Comparison of ENCODE assay signal across 8 cellular contexts in the genomic region with DNA sequence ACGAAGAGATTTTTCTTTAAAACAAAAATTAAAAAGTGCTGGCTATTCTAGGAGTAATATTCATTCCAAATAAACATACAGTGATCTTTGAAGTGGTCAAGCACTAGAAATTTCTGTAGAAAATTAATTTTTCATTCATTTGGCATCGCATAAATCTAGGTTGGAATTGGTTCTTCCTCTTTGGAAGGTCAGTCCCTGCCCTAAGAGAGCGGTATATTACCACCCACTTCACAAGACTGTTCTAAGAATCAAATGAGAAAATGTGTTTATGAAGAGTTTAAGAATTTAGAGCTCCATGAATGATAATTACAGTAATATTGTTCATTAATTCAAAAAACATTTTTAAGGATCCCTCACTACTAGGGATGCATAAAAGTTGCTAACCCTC. TPM values are rescaled to one million over a fixed set of nuclear protein-coding genes. Genes with fewer than 3 reads are reported as not detected.
A peak's percentile ranks its signal among the peaks of the same experiment; 100 is the strongest.
DNase-seq lines count a peak whose midpoint lies in the region; ATAC-seq, FAIRE-seq and TF ChIP-seq lines count a peak whose summit lies in the region.

No MANE protein-coding gene starts in this region.

- peak overlapping the region; percentile 80 for H3K4me2 ChIP-seq in HepG2 (ENCODE audit: low read depth, low read length)

- TF ChIP-seq EP300 in HepG2 (IDR thresholded peaks at IDR 0.05; ENCODE audit: low read depth in 2 of 2, low read length in 2 of 2): no peak
- no peak for TF ChIP-seq EP300 in HepG2 (CRISPR knock-in tag; IDR thresholded peaks at IDR 0.05; ENCODE audit: borderline replicate concordance)
- TF ChIP-seq EP300 in tibial nerve (IDR thresholded peaks at IDR 0.05): no peak

- 53% methylated on average over 3 of the region's 3 CpGs for WGBS in HepG2 (ENCODE audit: low lambda C conversion rate)
- 67 to 70% methylated on average over 3 of the region's 3 CpGs for WGBS in tibial nerve, 2 donors

- no peaks in the 10 kb centered on the region for H4K20me1 ChIP-seq in HepG2 (ENCODE audit: insufficient read depth, low read length)

- no peak for FAIRE-seq in HepG2 (lab: Jason Lieb, UNC)

- H3K4me1 Mint-ChIP-seq in activated T-cell treated with anti-CD3 and anti-CD28 coated beads, Interleukin-2, amount 50 U/mL, for 4 hours (ENCODE audit: low read depth): peaks cover 18% of the 10 kb centered on the region

- DNase-seq in activated T-cell treated with anti-CD3 and anti-CD28 coated beads, Interleukin-2, amount 50 U/mL, for 4 hours: no peak
- no peak for DNase-seq in activated T-cell treated with anti-CD3 and anti-CD28 coated beads, Interleukin-2, amount 50 U/mL, for 1 hour
- no peak for DNase-seq in HepG2 (ENCODE audit: low spot score)
- DNase-seq in tibial nerve (ENCODE audit: low spot score in 2 of 2): no peak
- no peak for DNase-seq in activated effector memory CD4-positive, alpha-beta T cell treated with Interleukin-2 at 50 U/mL for 16 hours
- DNase-seq in amygdala (lab: John Stamatoyannopoulos, UW): no peak

- no peak for TF ChIP-seq RAD21 in HepG2 (CRISPR knock-in tag; IDR thresholded peaks at IDR 0.05)

- ATAC-seq in activated T-cell treated with anti-CD3 and anti-CD28 coated beads, Interleukin-2, amount 50 U/mL, for 4 hours: no peak
- ATAC-seq in HepG2 (peak; percentile 6), GM19324 (IDR thresholded peaks at IDR 0.05; ENCODE audit: low FRiP score, unreplicated experiment) (no peak)

- peak overlapping the region; percentile 71 to 90 (median 76) for H3K4me3 ChIP-seq in HepG2 (replicated peaks in 1 of 3; ENCODE audit: insufficient read depth in 1 of 3, low read depth in 2 of 3, low read length in 3 of 3)
- H3K4me3 ChIP-seq in tibial nerve: peak overlapping the region; percentile 65 to 80 (median 78)

- in situ Hi-C loops in HepG2 (cut with HindIII; ENCODE audit: extremely low pct_ligation_motif_present, low pct_unique_long_range_greater_than_20kb): loop anchor here (5.0 kb wide), 1 partner anchor 59 kb away; a partner anchor contains a TSS

- H3K4me1 ChIP-seq in HepG2 (ENCODE audit: insufficient read depth, low read length): peaks cover 33% of the 10 kb centered on the region
- peaks cover 0 to 16% (median 0%) of the 10 kb centered on the region in 4 donors for H3K4me1 ChIP-seq in tibial nerve

- H3K27me3 ChIP-seq in HepG2 (ENCODE audit: control insufficient read depth in 1 of 2, insufficient read depth in 2 of 2, low read length in 2 of 2) (no peaks in the 10 kb centered on the region; a peak in 1 of 5 replicates), tibial nerve (no peaks in the 10 kb centered on the region)

- H3K27ac ChIP-seq in angular gyrus (ENCODE audit: low read depth, low read length): peak overlapping the region; percentile 79
- H3K27ac ChIP-seq in HepG2 (ENCODE audit: extremely low read length, insufficient read depth, low read length): peak overlapping the region; percentile 40
- peak overlapping the region; percentile 37 to 88 (median 82) for H3K27ac ChIP-seq in tibial nerve

- H2AFZ ChIP-seq in HepG2 (ENCODE audit: low read length): peak overlapping the region; percentile 95

- H3K4me3 Mint-ChIP-seq in activated T-cell treated with anti-CD3 and anti-CD28 coated beads, Interleukin-2, amount 50 U/mL, for 4 hours: peak overlapping the region; percentile 97

- peaks cover 13% of the 10 kb centered on the region for H3K79me2 ChIP-seq in HepG2 (ENCODE audit: insufficient read depth, low read length)

- H3K36me3 ChIP-seq in HepG2 (replicated peaks in 1 of 2; ENCODE audit: control insufficient read depth in 1 of 2, insufficient read depth in 2 of 2, low read length in 2 of 2): peaks cover 3 to 8% of the 10 kb centered on the region in 2 experiments; a peak in 4 of 5 replicates
- H3K36me3 ChIP-seq in tibial nerve: peaks cover 0 to 12% (median 0%) of the 10 kb centered on the region in 3 donors

- POLR2A ChIA-PET in HepG2 (lab: Yijun Ruan, JAX): interaction anchor here (0.5 to 11.5 kb wide), 25 partner anchors 9 to 335 kb away, joined by 3 to 242 read pairs (median 4); a partner anchor contains a TSS

- H3K9ac ChIP-seq in HepG2 (ENCODE audit: insufficient read depth, low read depth, low read length): peak overlapping the region; percentile 73

- intact Hi-C loops in HepG2 (cut with micrococcal nuclease; ENCODE audit: unreplicated experiment): loop anchor here (1.0 kb wide), 2 partner anchors 10 to 62 kb away; a partner anchor contains a TSS

- H3K9me3 Mint-ChIP-seq in activated T-cell treated with anti-CD3 and anti-CD28 coated beads, Interleukin-2, amount 50 U/mL, for 4 hours: no peaks in the 10 kb centered on the region

- BruUV-seq in HepG2 (replicated peaks; lab: Mats Ljungman, UMichigan): TSS peak; percentile 96

- no peak for TF ChIP-seq POLR2A in HepG2 (IDR thresholded peaks at IDR 0.05; ENCODE audit: insufficient read depth in 1 of 2, low read depth in 2 of 2, low read length in 2 of 2)
- no peak for TF ChIP-seq POLR2A in tibial nerve (IDR thresholded peaks at IDR 0.05)

- peaks cover 2% of the 10 kb centered on the region for H3K36me3 Mint-ChIP-seq in activated T-cell treated with anti-CD3 and anti-CD28 coated beads, Interleukin-2, amount 50 U/mL, for 4 hours (ENCODE audit: insufficient read depth)

- H3K27me3 Mint-ChIP-seq in activated T-cell treated with anti-CD3 and anti-CD28 coated beads, Interleukin-2, amount 50 U/mL, for 4 hours (ENCODE audit: low read depth): no peaks in the 10 kb centered on the region

- CTCF ChIA-PET in HepG2 (lab: Yijun Ruan, JAX; ENCODE audit: low intra/inter-chr PET ratio, low total read pairs): no interaction called here

- H3K9me3 ChIP-seq in HepG2 (ENCODE audit: low read length) (no peaks in the 10 kb centered on the region), tibial nerve (no peaks in the 10 kb centered on the region)

- TF ChIP-seq CTCF in HepG2 (CRISPR knock-in tag; IDR thresholded peaks at IDR 0.05) (no peak), tibial nerve (IDR thresholded peaks at IDR 0.05) (no peak)

RNA-seq across cellular contexts. Expression of a gene that starts 0.4 kb away (rescaled TPM):
- total RNA-seq in activated T-cell treated with anti-CD3 and anti-CD28 coated beads, Interleukin-2, amount 50 U/mL, for 4 hours: 10 to 100 TPM; 19.5 to 21.2 (median 21.1) TPM
- total RNA-seq in HepG2 (2016; rRNA removed; fragmentation: Illumina TruSeq; extraction: Trizol) (110 and 160 TPM in 2 replicates), tibial nerve (10 to 100 TPM; 12.0 to 26.1 (median 20.6) TPM)
- total RNA-seq in HepG2 (2016; cell fraction: cytosol; rRNA removed; fragmentation: Illumina TruSeq; extraction: Trizol; ENCODE audit: low read depth): 22.5 and 24.2 TPM in 2 replicates
- 118 and 174 TPM in 2 replicates for total RNA-seq in HepG2 (2016; cell fraction: insoluble cytoplasmic fraction; rRNA removed; fragmentation: Illumina TruSeq; extraction: Trizol)
- total RNA-seq in HepG2 (2016; cell fraction: membrane; rRNA removed; fragmentation: Illumina TruSeq; extraction: Trizol): 29.0 and 39.1 TPM in 2 replicates
- 61.9 and 71.2 TPM in 2 replicates for total RNA-seq in HepG2 (2016; cell fraction: nucleus; rRNA removed; fragmentation: Illumina TruSeq; extraction: Trizol)
- polyA plus RNA-seq in HepG2 (2011; rRNA removed): 33.8 and 54.8 TPM in 2 replicates
- 31.5 and 34.6 TPM in 2 replicates for polyA plus RNA-seq in HepG2 (2011; cell fraction: cytosol; rRNA removed)
- 39.5 and 46.0 TPM in 2 replicates for polyA plus RNA-seq in HepG2 (2011; cell fraction: nucleus; rRNA removed)
- 18.1 and 33.2 TPM in 2 replicates for polyA plus RNA-seq in HepG2 (2012)
- 9.8 and 9.9 TPM in 2 replicates for polyA plus RNA-seq in HepG2 (2016; cell fraction: cytosol; fragmentation: Illumina TruSeq; extraction: Trizol; ENCODE audit: low read depth)
- polyA plus RNA-seq in HepG2 (2016; cell fraction: insoluble cytoplasmic fraction; fragmentation: Illumina TruSeq; extraction: Trizol; ENCODE audit: low read depth): 134 and 143 TPM in 2 replicates
- 15.6 and 17.8 TPM in 2 replicates for polyA plus RNA-seq in HepG2 (2016; cell fraction: membrane; fragmentation: Illumina TruSeq; extraction: Trizol; ENCODE audit: low read depth)
- 90.7 and 93.9 TPM in 2 replicates for polyA plus RNA-seq in HepG2 (2016; cell fraction: nucleus; fragmentation: Illumina TruSeq; extraction: Trizol; ENCODE audit: insufficient read depth, low read depth)
- 9.5 and 15.9 TPM in 2 replicates for polyA minus RNA-seq in HepG2 (2011; rRNA and poly(A)+ RNA removed; ENCODE audit: low replicate concordance)
- polyA minus RNA-seq in HepG2 (2011; cell fraction: cytosol; rRNA and poly(A)+ RNA removed): 14.1 and 16.6 TPM in 2 replicates
- 42.9 and 52.1 TPM in 2 replicates for polyA minus RNA-seq in HepG2 (2011; cell fraction: nucleus; rRNA and poly(A)+ RNA removed)

RNA-seq across cellular contexts. Expression of a gene that starts 10.6 kb away (rescaled TPM):
- 10 to 100 TPM; 33.8 to 46.5 (median 33.8) TPM for total RNA-seq in activated T-cell treated with anti-CD3 and anti-CD28 coated beads, Interleukin-2, amount 50 U/mL, for 4 hours
- 887 and 1,365 TPM in 2 replicates for total RNA-seq in HepG2 (2016; rRNA removed; fragmentation: Illumina TruSeq; extraction: Trizol)
- total RNA-seq in HepG2 (2016; cell fraction: cytosol; rRNA removed; fragmentation: Illumina TruSeq; extraction: Trizol; ENCODE audit: low read depth): 59.6 and 60.8 TPM in 2 replicates
- total RNA-seq in HepG2 (2016; cell fraction: insoluble cytoplasmic fraction; rRNA removed; fragmentation: Illumina TruSeq; extraction: Trizol): 902 and 1,277 TPM in 2 replicates
- 219 and 221 TPM in 2 replicates for total RNA-seq in HepG2 (2016; cell fraction: membrane; rRNA removed; fragmentation: Illumina TruSeq; extraction: Trizol)
- 448 and 490 TPM in 2 replicates for total RNA-seq in HepG2 (2016; cell fraction: nucleus; rRNA removed; fragmentation: Illumina TruSeq; extraction: Trizol)
- 372 and 403 TPM in 2 replicates for polyA plus RNA-seq in HepG2 (2011; rRNA removed)
- polyA plus RNA-seq in HepG2 (2011; cell fraction: cytosol; rRNA removed): 263 and 365 TPM in 2 replicates
- 164 TPM in 2 replicates for polyA plus RNA-seq in HepG2 (2011; cell fraction: nucleus; rRNA removed)
- 336 and 361 TPM in 2 replicates for polyA plus RNA-seq in HepG2 (2012)
- polyA plus RNA-seq in HepG2 (2016; cell fraction: cytosol; fragmentation: Illumina TruSeq; extraction: Trizol; ENCODE audit: low read depth): 11.9 and 12.8 TPM in 2 replicates
- polyA plus RNA-seq in HepG2 (2016; cell fraction: insoluble cytoplasmic fraction; fragmentation: Illumina TruSeq; extraction: Trizol; ENCODE audit: low read depth): 491 and 533 TPM in 2 replicates
- polyA plus RNA-seq in HepG2 (2016; cell fraction: membrane; fragmentation: Illumina TruSeq; extraction: Trizol; ENCODE audit: low read depth): 53.5 and 58.9 TPM in 2 replicates
- polyA plus RNA-seq in HepG2 (2016; cell fraction: nucleus; fragmentation: Illumina TruSeq; extraction: Trizol; ENCODE audit: insufficient read depth, low read depth): 175 and 191 TPM in 2 replicates
- 120 and 863 TPM in 2 replicates for polyA minus RNA-seq in HepG2 (2011; rRNA and poly(A)+ RNA removed; ENCODE audit: low replicate concordance)
- 860 and 1,029 TPM in 2 replicates for polyA minus RNA-seq in HepG2 (2011; cell fraction: cytosol; rRNA and poly(A)+ RNA removed)
- 974 and 1,148 TPM in 2 replicates for polyA minus RNA-seq in HepG2 (2011; cell fraction: nucleus; rRNA and poly(A)+ RNA removed)
- total RNA-seq in tibial nerve: 100 to 1,000 TPM in 1 of 4 donors, 10 to 100 TPM in 3; 64.0 to 118 (median 91.9) TPM

RNA-seq across cellular contexts. Expression of a gene that starts 56.5 kb away (rescaled TPM):
- total RNA-seq in activated T-cell treated with anti-CD3 and anti-CD28 coated beads, Interleukin-2, amount 50 U/mL, for 4 hours: 10 to 100 TPM; 18.7 to 22.9 (median 22.6) TPM
- total RNA-seq in HepG2 (2016; rRNA removed; fragmentation: Illumina TruSeq; extraction: Trizol): 51.2 and 77.5 TPM in 2 replicates
- 9.2 and 9.8 TPM in 2 replicates for total RNA-seq in HepG2 (2016; cell fraction: cytosol; rRNA removed; fragmentation: Illumina TruSeq; extraction: Trizol; ENCODE audit: low read depth)
- 48.6 and 74.0 TPM in 2 replicates for total RNA-seq in HepG2 (2016; cell fraction: insoluble cytoplasmic fraction; rRNA removed; fragmentation: Illumina TruSeq; extraction: Trizol)
- 22.7 and 27.3 TPM in 2 replicates for total RNA-seq in HepG2 (2016; cell fraction: membrane; rRNA removed; fragmentation: Illumina TruSeq; extraction: Trizol)
- total RNA-seq in HepG2 (2016; cell fraction: nucleus; rRNA removed; fragmentation: Illumina TruSeq; extraction: Trizol): 47.2 and 50.6 TPM in 2 replicates
- polyA plus RNA-seq in HepG2 (2011; rRNA removed): 29.8 and 34.3 TPM in 2 replicates
- 19.3 and 27.7 TPM in 2 replicates for polyA plus RNA-seq in HepG2 (2011; cell fraction: cytosol; rRNA removed)
- polyA plus RNA-seq in HepG2 (2011; cell fraction: nucleus; rRNA removed): 37.2 and 38.5 TPM in 2 replicates
- polyA plus RNA-seq in HepG2 (2012): 35.0 and 40.6 TPM in 2 replicates
- 3.4 and 3.5 TPM in 2 replicates for polyA plus RNA-seq in HepG2 (2016; cell fraction: cytosol; fragmentation: Illumina TruSeq; extraction: Trizol; ENCODE audit: low read depth)
- polyA plus RNA-seq in HepG2 (2016; cell fraction: insoluble cytoplasmic fraction; fragmentation: Illumina TruSeq; extraction: Trizol; ENCODE audit: low read depth): 65.3 and 70.4 TPM in 2 replicates
- 13.6 and 13.7 TPM in 2 replicates for polyA plus RNA-seq in HepG2 (2016; cell fraction: membrane; fragmentation: Illumina TruSeq; extraction: Trizol; ENCODE audit: low read depth)
- 67.7 and 73.9 TPM in 2 replicates for polyA plus RNA-seq in HepG2 (2016; cell fraction: nucleus; fragmentation: Illumina TruSeq; extraction: Trizol; ENCODE audit: insufficient read depth, low read depth)
- polyA minus RNA-seq in HepG2 (2011; rRNA and poly(A)+ RNA removed; ENCODE audit: low replicate concordance): 12.1 and 22.6 TPM in 2 replicates
- polyA minus RNA-seq in HepG2 (2011; cell fraction: cytosol; rRNA and poly(A)+ RNA removed): 23.4 and 31.4 TPM in 2 replicates
- polyA minus RNA-seq in HepG2 (2011; cell fraction: nucleus; rRNA and poly(A)+ RNA removed): 55.9 and 62.2 TPM in 2 replicates
- total RNA-seq in tibial nerve: 10 to 100 TPM; 16.1 to 22.9 (median 21.6) TPM
